In genomic region chr10:129511086-129511485, GRCh38 we compare ENCODE assay signal across 28 cellular contexts.
"Had no signal": no experiment of that assay in that cellular context is flagged by ENCODE, and none has a peak within 500 bp of the region (broad histone marks: within the 10 kb centered on the region; RNA-seq: fewer than 3 reads in every experiment).

No MANE protein-coding gene starts in this region.

- H3K27ac Mint-ChIP-seq: mesothelial cell of epicardium; naive B cell; natural killer cell; nephron progenitor cell; neural progenitor cell; progenitor cell of endocrine pancreas; stimulated activated effector memory CD8-positive, alpha-beta T cell treated with anti-CD3 and anti-CD28 coated beads, Interleukin-12 subunit alpha, Interleukin-12 subunit beta, amount 100 ng/mL, for 72 hours; stimulated activated naive CD8-positive, alpha-beta T cell treated with anti-CD3 and anti-CD28 coated beads, Interleukin-15, Interleukin-2, amounts not matched to agents 100 ng/mL and 50 ng/mL, for 24 hours had no signal

- DNase-seq: islet precursor cell; left ventricle myocardium inferior; mesendoderm; naive B cell; natural killer cell; nephron progenitor cell; occipital lobe; ovary; right cardiac atrium; sigmoid colon; small intestine; stimulated activated CD4-positive, alpha-beta T cell treated with anti-CD3 and anti-CD28 coated beads, Interleukin-4, amount 100 ng/mL, for 24 hours; stimulated activated naive CD4-positive, alpha-beta T cell; tibial artery; trophoblast cell; upper lobe of right lung; uterus had no signal

- H3K4me3 ChIP-seq: hepatocyte, left ventricle myocardium inferior, lung, neural progenitor cell, ovary, sigmoid colon, spleen, suprapubic skin, thoracic aorta, tibial artery, upper lobe of right lung, uterus had no signal

- H3K27ac ChIP-seq: hepatocyte, left ventricle myocardium inferior, neural progenitor cell, neutrophil, ovary, sigmoid colon, spleen, suprapubic skin, thoracic aorta, tibial artery, upper lobe of right lung, uterus had no signal

- H3K36me3 Mint-ChIP-seq: natural killer cell; neural progenitor cell; stimulated activated effector memory CD8-positive, alpha-beta T cell treated with anti-CD3 and anti-CD28 coated beads, Interleukin-12 subunit alpha, Interleukin-12 subunit beta, amount 100 ng/mL, for 72 hours had no signal

- H3K4me3 Mint-ChIP-seq: mesothelial cell of epicardium; naive B cell; natural killer cell; nephron progenitor cell; neural progenitor cell; stimulated activated effector memory CD8-positive, alpha-beta T cell treated with anti-CD3 and anti-CD28 coated beads, Interleukin-12 subunit alpha, Interleukin-12 subunit beta, amount 100 ng/mL, for 72 hours; stimulated activated naive CD8-positive, alpha-beta T cell treated with anti-CD3 and anti-CD28 coated beads, Interleukin-15, Interleukin-2, amounts not matched to agents 100 ng/mL and 50 ng/mL, for 24 hours had no signal

- H3K9me3 Mint-ChIP-seq: natural killer cell had no signal

- H3K4me1 Mint-ChIP-seq: neural progenitor cell had no signal

- H3K27me3 Mint-ChIP-seq: naive B cell; progenitor cell of endocrine pancreas; stimulated activated naive CD8-positive, alpha-beta T cell treated with anti-CD3 and anti-CD28 coated beads, Interleukin-15, Interleukin-2, amounts not matched to agents 100 ng/mL and 50 ng/mL, for 24 hours had no signal

- ATAC-seq: natural killer cell; right cardiac atrium; stimulated activated effector memory CD8-positive, alpha-beta T cell treated with anti-CD3 and anti-CD28 coated beads, Interleukin-12 subunit alpha, Interleukin-12 subunit beta, amount 100 ng/mL, for 72 hours; upper lobe of right lung had no signal
